Comparison of ENCODE assay signal across 9 cellular contexts in the genomic region with DNA sequence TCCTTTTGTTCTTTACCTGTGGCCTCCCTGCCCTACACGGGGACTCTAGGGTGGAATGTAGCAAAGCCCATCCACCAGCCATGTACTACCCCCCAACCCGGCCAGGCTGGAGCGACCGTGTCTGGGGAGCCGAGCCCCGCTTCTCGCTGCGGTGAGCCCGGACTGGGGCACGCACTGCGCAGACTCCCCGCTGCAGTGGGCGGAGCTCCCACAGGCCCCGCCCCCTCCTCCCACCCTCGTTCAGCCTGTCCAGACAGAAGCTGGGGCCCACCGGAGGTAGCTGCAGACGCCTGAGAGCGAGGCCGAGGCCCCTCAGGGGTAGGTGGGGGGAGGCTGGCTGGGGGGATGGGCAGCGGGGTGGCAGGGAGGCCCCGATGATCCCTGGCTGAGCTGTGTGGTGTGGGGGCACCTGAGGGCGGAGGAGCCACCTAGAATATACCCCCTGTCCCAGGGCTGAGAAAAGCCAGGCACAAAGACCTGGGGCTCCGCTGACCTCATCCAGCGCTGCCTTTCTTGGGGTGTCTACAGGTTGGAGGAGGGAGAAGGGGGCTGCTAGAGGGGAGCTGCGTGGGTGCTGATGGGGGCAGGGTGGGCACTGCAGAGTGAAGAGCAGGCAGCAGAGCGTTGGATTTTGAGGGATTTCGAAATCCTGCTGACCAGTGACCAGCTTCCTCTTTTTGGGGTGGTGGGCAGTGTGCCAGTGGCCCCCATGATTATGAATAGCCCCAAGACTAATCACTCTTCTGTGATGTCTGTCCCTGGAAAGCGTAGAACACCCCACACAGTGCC. TPM values are rescaled to one million over a fixed set of nuclear protein-coding genes. Genes with fewer than 3 reads are reported as not detected.
A peak's percentile ranks its signal among the peaks of the same experiment; 100 is the strongest.
DNase-seq lines count a peak whose midpoint lies in the region; ATAC-seq, FAIRE-seq and TF ChIP-seq lines count a peak whose summit lies in the region.
"Had no signal": no experiment of that assay in that cellular context is flagged by ENCODE, and none has a peak within 500 bp of the region (broad histone marks: within the 10 kb centered on the region; RNA-seq: fewer than 3 reads in every experiment).

No MANE protein-coding gene starts in this region.

- ATAC-seq in GM19023 (IDR thresholded peaks at IDR 0.05; ENCODE audit: unreplicated experiment): no peak

- H3K4me3 ChIP-seq in keratinocyte (ENCODE audit: control insufficient read depth in 2 of 3, extremely low read depth in 1 of 3, insufficient read depth in 2 of 3, low read depth in 1 of 3, low read length in 3 of 3): peak overlapping the region; percentile 7 to 68 (median 40)

- peak overlapping the region; percentile 85 for H3K4me2 ChIP-seq in keratinocyte (ENCODE audit: control insufficient read depth, extremely low read depth, insufficient read depth, low read depth, low read length)

- no peaks in the 10 kb centered on the region for H4K20me1 ChIP-seq in keratinocyte (ENCODE audit: control insufficient read depth, extremely low read depth, insufficient read depth, low read length)

- H3K27me3 ChIP-seq in keratinocyte (ENCODE audit: control insufficient read depth, extremely low read depth, insufficient read depth, low read length): no peaks in the 10 kb centered on the region

- H3K27ac Mint-ChIP-seq in T-helper 1 cell treated with Interleukin-12 subunit alpha and Interleukin-12 subunit beta and Interleukin-4 antibody, amounts not matched to agents 30 μg/mL and 1 μg/mL, for 36 hours: no peak overlapping the region

- no peak overlapping the region for H3K27ac ChIP-seq in keratinocyte (ENCODE audit: control insufficient read depth, insufficient read depth, low read length)
- H3K27ac ChIP-seq: epithelial cell of prostate had no signal

- dilution Hi-C loops in keratinocyte (cut with MboI; ENCODE audit: extremely low pct_ligation_motif_present, low sequenced_read_pairs): no loop called here

- H3K4me1 Mint-ChIP-seq in T-helper 1 cell treated with Interleukin-12 subunit alpha and Interleukin-12 subunit beta and Interleukin-4 antibody, amounts not matched to agents 30 μg/mL and 1 μg/mL, for 36 hours (ENCODE audit: low read depth): peaks cover 9% of the 10 kb centered on the region

- peaks cover 0 to 20% of the 10 kb centered on the region in 2 experiments for H3K36me3 ChIP-seq in keratinocyte (ENCODE audit: control insufficient read depth in 2 of 2, extremely low read depth in 1 of 2, insufficient read depth in 2 of 2, low read length in 2 of 2)

- H3K9ac ChIP-seq in keratinocyte (ENCODE audit: control insufficient read depth, extremely low read depth, insufficient read depth, low read length): peak overlapping the region; percentile 69

- H3K27me3 Mint-ChIP-seq in T-helper 1 cell treated with Interleukin-12 subunit alpha and Interleukin-12 subunit beta and Interleukin-4 antibody, amounts not matched to agents 30 μg/mL and 1 μg/mL, for 36 hours (ENCODE audit: low read depth): no peaks in the 10 kb centered on the region

- H3K9me3 ChIP-seq in keratinocyte (ENCODE audit: control insufficient read depth, low read depth, low read length): no peaks in the 10 kb centered on the region

- no peak for TF ChIP-seq CTCF in keratinocyte (optimal IDR thresholded peaks at IDR 0.05 in 1 of 3, IDR thresholded peaks at IDR 0.05 in 1 of 3, conservative IDR thresholded peaks at IDR 0.05 in 1 of 3; ENCODE audit: extremely low read depth in 1 of 3, insufficient read depth in 2 of 3, low read length in 3 of 3)

- peaks cover 2% of the 10 kb centered on the region for H3K9me1 ChIP-seq in keratinocyte (ENCODE audit: control insufficient read depth, extremely low read depth, insufficient read depth, low read length)

- no peak for FAIRE-seq in keratinocyte (lab: Jason Lieb, UNC)

- H3K4me3 Mint-ChIP-seq in T-helper 1 cell treated with Interleukin-12 subunit alpha and Interleukin-12 subunit beta and Interleukin-4 antibody, amounts not matched to agents 30 μg/mL and 1 μg/mL, for 36 hours: peak overlapping the region; percentile 54

- H3K36me3 Mint-ChIP-seq in T-helper 1 cell treated with Interleukin-12 subunit alpha and Interleukin-12 subunit beta and Interleukin-4 antibody, amounts not matched to agents 30 μg/mL and 1 μg/mL, for 36 hours (ENCODE audit: low read depth): no peaks in the 10 kb centered on the region

- H3K79me2 ChIP-seq in keratinocyte (ENCODE audit: control insufficient read depth, insufficient read depth, low read length): no peaks in the 10 kb centered on the region

- peak; percentile 11 for DNase-seq in activated T-cell treated with anti-CD3 and anti-CD28 coated beads for 1 hour (ENCODE audit: low read depth)
- no peak for DNase-seq in activated T-cell treated with anti-CD3 and anti-CD28 coated beads for 4 hours
- peak; percentile 93 for DNase-seq in cerebellum (ENCODE audit: low spot score)
- DNase-seq in keratinocyte (ENCODE audit: low read depth, low spot score): no peak
- DNase-seq in stimulated activated CD4-positive, alpha-beta T cell treated with anti-CD3 and anti-CD28 coated beads, Interleukin-15, amount 100 ng/mL, for 24 hours: peak; percentile 73
- no peak for DNase-seq in DMS79 (lab: John Stamatoyannopoulos, UW)

- H3K4me1 ChIP-seq in keratinocyte (ENCODE audit: control insufficient read depth, extremely low read depth, insufficient read depth, low read length): peaks cover 8% of the 10 kb centered on the region

- peak overlapping the region; percentile 83 for H2AFZ ChIP-seq in keratinocyte (ENCODE audit: control insufficient read depth, low read length)

- no peaks in the 10 kb centered on the region for H3K9me3 Mint-ChIP-seq in T-helper 1 cell treated with Interleukin-12 subunit alpha and Interleukin-12 subunit beta and Interleukin-4 antibody, amounts not matched to agents 30 μg/mL and 1 μg/mL, for 36 hours

RNA-seq across cellular contexts. Expression of a gene that starts 17.3 kb away (rescaled TPM):
- 106 TPM for total RNA-seq in cerebellum
- polyA plus RNA-seq in keratinocyte: 102 to 179 TPM (median 137 TPM) in 3 replicates
- polyA plus RNA-seq in keratinocyte (2011; ENCODE audit: low read depth): 47.0 TPM
- 87.3 and 199 TPM in 2 replicates for polyA plus RNA-seq in keratinocyte (2011; cell fraction: cytosol; rRNA removed)
- polyA plus RNA-seq in keratinocyte (2011; cell fraction: nucleus; rRNA removed): 164 and 247 TPM in 2 replicates
- 167 and 189 TPM in 2 replicates for polyA plus RNA-seq in keratinocyte (2012; ENCODE audit: low replicate concordance)
- 87.8 to 220 TPM (median 127 TPM) in 3 replicates for polyA minus RNA-seq in keratinocyte
- 371 TPM for polyA minus RNA-seq in keratinocyte (2011; cell fraction: cytosol; rRNA and poly(A)+ RNA removed)
- polyA minus RNA-seq in keratinocyte (2011; cell fraction: nucleus; rRNA and poly(A)+ RNA removed): 163 and 220 TPM in 2 replicates

RNA-seq across cellular contexts. Expression of a gene that starts 17.6 kb away (rescaled TPM):
- total RNA-seq in cerebellum: 13.7 TPM
- 13.3 to 16.0 TPM (median 15.4 TPM) in 3 replicates for polyA plus RNA-seq in keratinocyte
- polyA plus RNA-seq in keratinocyte (2011; ENCODE audit: low read depth): 6.7 TPM
- polyA plus RNA-seq in keratinocyte (2011; cell fraction: cytosol; rRNA removed): 10.2 and 16.9 TPM in 2 replicates
- 12.7 and 17.7 TPM in 2 replicates for polyA plus RNA-seq in keratinocyte (2011; cell fraction: nucleus; rRNA removed)
- 4.5 and 13.5 TPM in 2 replicates for polyA plus RNA-seq in keratinocyte (2012; ENCODE audit: low replicate concordance)
- 29.7 to 50.2 TPM (median 32.6 TPM) in 3 replicates for polyA minus RNA-seq in keratinocyte
- 21.5 TPM for polyA minus RNA-seq in keratinocyte (2011; cell fraction: cytosol; rRNA and poly(A)+ RNA removed)
- polyA minus RNA-seq in keratinocyte (2011; cell fraction: nucleus; rRNA and poly(A)+ RNA removed): 9.4 and 13.0 TPM in 2 replicates

RNA-seq across cellular contexts. Expression of a gene that starts 24.2 kb away (rescaled TPM):
- 0.18 TPM for total RNA-seq in cerebellum
- 0.03 to 0.06 TPM in 2 of 3 replicates, not detected in the other for polyA plus RNA-seq in keratinocyte
- polyA plus RNA-seq in keratinocyte (2011; ENCODE audit: low read depth): not detected
- polyA plus RNA-seq in keratinocyte (2011; cell fraction: cytosol; rRNA removed): 0.04 and 0.06 TPM in 2 replicates
- polyA plus RNA-seq in keratinocyte (2011; cell fraction: nucleus; rRNA removed): not detected in 2 replicates
- 0.05 and 0.08 TPM in 2 replicates for polyA plus RNA-seq in keratinocyte (2012; ENCODE audit: low replicate concordance)
- 0.07 TPM in 1 of 3 replicates, not detected in the others for polyA minus RNA-seq in keratinocyte
- polyA minus RNA-seq in keratinocyte (2011; cell fraction: cytosol; rRNA and poly(A)+ RNA removed): not detected
- not detected in 2 replicates for polyA minus RNA-seq in keratinocyte (2011; cell fraction: nucleus; rRNA and poly(A)+ RNA removed)

RNA-seq across cellular contexts. Expression of a gene that starts 47.4 kb away (rescaled TPM):
- total RNA-seq in cerebellum: 1.8 TPM
- polyA plus RNA-seq in keratinocyte: 0.22 to 0.49 TPM (median 0.42 TPM) in 3 replicates
- polyA plus RNA-seq in keratinocyte (2011; ENCODE audit: low read depth): 0.56 TPM
- 0.21 and 0.45 TPM in 2 replicates for polyA plus RNA-seq in keratinocyte (2011; cell fraction: cytosol; rRNA removed)
- polyA plus RNA-seq in keratinocyte (2011; cell fraction: nucleus; rRNA removed): 0.82 and 1.0 TPM in 2 replicates
- 0.45 and 0.90 TPM in 2 replicates for polyA plus RNA-seq in keratinocyte (2012; ENCODE audit: low replicate concordance)
- polyA minus RNA-seq in keratinocyte: 0.13 to 0.33 TPM (median 0.32 TPM) in 3 replicates
- polyA minus RNA-seq in keratinocyte (2011; cell fraction: cytosol; rRNA and poly(A)+ RNA removed): 0.58 TPM
- 0.32 and 0.47 TPM in 2 replicates for polyA minus RNA-seq in keratinocyte (2011; cell fraction: nucleus; rRNA and poly(A)+ RNA removed)

RNA-seq across cellular contexts. Expression of a gene that starts 60.0 kb away (rescaled TPM):
- total RNA-seq in cerebellum: 2.1 TPM
- 9.5 to 15.4 TPM (median 10.5 TPM) in 3 replicates for polyA plus RNA-seq in keratinocyte
- 17.5 TPM for polyA plus RNA-seq in keratinocyte (2011; ENCODE audit: low read depth)
- polyA plus RNA-seq in keratinocyte (2011; cell fraction: cytosol; rRNA removed): 7.1 and 13.0 TPM in 2 replicates
- 8.1 and 10.9 TPM in 2 replicates for polyA plus RNA-seq in keratinocyte (2011; cell fraction: nucleus; rRNA removed)
- polyA plus RNA-seq in keratinocyte (2012; ENCODE audit: low replicate concordance): 10.6 and 28.6 TPM in 2 replicates
- 3.8 to 6.1 TPM (median 4.4 TPM) in 3 replicates for polyA minus RNA-seq in keratinocyte
- 10.0 TPM for polyA minus RNA-seq in keratinocyte (2011; cell fraction: cytosol; rRNA and poly(A)+ RNA removed)
- polyA minus RNA-seq in keratinocyte (2011; cell fraction: nucleus; rRNA and poly(A)+ RNA removed): 3.5 and 4.0 TPM in 2 replicates

Comparison
In these comparisons a context has a peak if more than half of its experiments do, and no peak if none do; other contexts are left out.
1. DNase-seq: peak in activated T-cell treated with anti-CD3 and anti-CD28 coated beads for 1 hour (single experiment), cerebellum (single experiment) and stimulated activated CD4-positive, alpha-beta T cell treated with anti-CD3 and anti-CD28 coated beads, Interleukin-15, amount 100 ng/mL, for 24 hours (single experiment); none in activated T-cell treated with anti-CD3 and anti-CD28 coated beads for 4 hours (single experiment), keratinocyte (single experiment) and DMS79 (single experiment).